In genomic region chr2:88016086-88016947, GRCh38 we compare ENCODE assay signal across 1 cellular context.
TF ChIP-seq lines count a peak whose summit lies in the region.

Gene RNU2-63P (minus strand): TSS chr2:88016547.

TF ChIP-seq in K562, 482 proteins besides CTCF, POLR2A, EP300 and RAD21 (continued from another document and continues in another):
- no peak for TF ChIP-seq TSHZ1 (CRISPR knock-in tag; IDR thresholded peaks at IDR 0.05)
- TF ChIP-seq, protein P1, sequence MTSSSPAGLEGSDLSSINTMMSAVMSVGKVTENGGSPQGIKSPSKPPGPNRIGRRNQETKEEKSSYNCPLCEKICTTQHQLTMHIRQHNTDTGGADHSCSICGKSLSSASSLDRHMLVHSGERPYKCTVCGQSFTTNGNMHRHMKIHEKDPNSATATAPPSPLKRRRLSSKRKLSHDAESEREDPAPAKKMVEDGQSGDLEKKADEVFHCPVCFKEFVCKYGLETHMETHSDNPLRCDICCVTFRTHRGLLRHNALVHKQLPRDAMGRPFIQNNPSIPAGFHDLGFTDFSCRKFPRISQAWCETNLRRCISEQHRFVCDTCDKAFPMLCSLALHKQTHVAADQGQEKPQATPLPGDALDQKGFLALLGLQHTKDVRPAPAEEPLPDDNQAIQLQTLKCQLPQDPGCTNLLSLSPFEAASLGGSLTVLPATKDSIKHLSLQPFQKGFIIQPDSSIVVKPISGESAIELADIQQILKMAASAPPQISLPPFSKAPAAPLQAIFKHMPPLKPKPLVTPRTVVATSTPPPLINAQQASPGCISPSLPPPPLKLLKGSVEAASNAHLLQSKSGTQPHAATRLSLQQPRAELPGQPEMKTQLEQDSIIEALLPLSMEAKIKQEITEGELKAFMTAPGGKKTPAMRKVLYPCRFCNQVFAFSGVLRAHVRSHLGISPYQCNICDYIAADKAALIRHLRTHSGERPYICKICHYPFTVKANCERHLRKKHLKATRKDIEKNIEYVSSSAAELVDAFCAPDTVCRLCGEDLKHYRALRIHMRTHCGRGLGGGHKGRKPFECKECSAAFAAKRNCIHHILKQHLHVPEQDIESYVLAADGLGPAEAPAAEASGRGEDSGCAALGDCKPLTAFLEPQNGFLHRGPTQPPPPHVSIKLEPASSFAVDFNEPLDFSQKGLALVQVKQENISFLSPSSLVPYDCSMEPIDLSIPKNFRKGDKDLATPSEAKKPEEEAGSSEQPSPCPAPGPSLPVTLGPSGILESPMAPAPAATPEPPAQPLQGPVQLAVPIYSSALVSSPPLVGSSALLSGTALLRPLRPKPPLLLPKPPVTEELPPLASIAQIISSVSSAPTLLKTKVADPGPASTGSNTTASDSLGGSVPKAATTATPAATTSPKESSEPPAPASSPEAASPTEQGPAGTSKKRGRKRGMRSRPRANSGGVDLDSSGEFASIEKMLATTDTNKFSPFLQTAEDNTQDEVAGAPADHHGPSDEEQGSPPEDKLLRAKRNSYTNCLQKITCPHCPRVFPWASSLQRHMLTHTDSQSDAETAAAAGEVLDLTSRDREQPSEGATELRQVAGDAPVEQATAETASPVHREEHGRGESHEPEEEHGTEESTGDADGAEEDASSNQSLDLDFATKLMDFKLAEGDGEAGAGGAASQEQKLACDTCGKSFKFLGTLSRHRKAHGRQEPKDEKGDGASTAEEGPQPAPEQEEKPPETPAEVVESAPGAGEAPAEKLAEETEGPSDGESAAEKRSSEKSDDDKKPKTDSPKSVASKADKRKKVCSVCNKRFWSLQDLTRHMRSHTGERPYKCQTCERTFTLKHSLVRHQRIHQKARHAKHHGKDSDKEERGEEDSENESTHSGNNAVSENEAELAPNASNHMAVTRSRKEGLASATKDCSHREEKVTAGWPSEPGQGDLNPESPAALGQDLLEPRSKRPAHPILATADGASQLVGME (CRISPR knock-in tag; IDR thresholded peaks at IDR 0.05), result no peak
- TF ChIP-seq ZNF197 (CRISPR knock-in tag; IDR thresholded peaks at IDR 0.05; ENCODE audit: low read depth), result 0 out of 2 replicates have a peak, but pooled peaks have one; percentile 84
- no peak for TF ChIP-seq RBM34 (IDR thresholded peaks at IDR 0.05; ENCODE audit: borderline replicate concordance, insufficient read depth, low read length)
- TF ChIP-seq MLLT1 (IDR thresholded peaks at IDR 0.05), result peak; percentile 81 to 88; a peak in 3 of 4 replicates
- no peak for TF ChIP-seq ZNF121 (CRISPR knock-in tag; conservative IDR thresholded peaks at IDR 0.05)
- TF ChIP-seq ZNF282 (CRISPR knock-in tag; IDR thresholded peaks at IDR 0.05), result no peak
- peak; percentile 66 for TF ChIP-seq EP400 (IDR thresholded peaks at IDR 0.05)
- peak; percentile 94 to 98; a peak in 3 of 4 replicates for TF ChIP-seq SIN3A (IDR thresholded peaks at IDR 0.05; ENCODE audit: borderline replicate concordance in 2 of 2, control insufficient read depth in 1 of 2, low read depth in 2 of 2, low read length in 2 of 2)
- no peak for TF ChIP-seq C11orf30 (IDR thresholded peaks at IDR 0.05; ENCODE audit: low read depth)
- TF ChIP-seq RBFOX2 (IDR thresholded peaks at IDR 0.05; ENCODE audit: low read depth, low read length), result peak; percentile 87
- TF ChIP-seq THRB (CRISPR knock-in tag; conservative IDR thresholded peaks at IDR 0.05), result peak; percentile 99
- TF ChIP-seq FOXP1 (CRISPR knock-in tag; IDR thresholded peaks at IDR 0.05), result no peak
- peak; percentile 37; the same call in 1 of the 2 replicates for TF ChIP-seq NFE2 (IDR thresholded peaks at IDR 0.05; ENCODE audit: low read depth)
- TF ChIP-seq E2F3 (CRISPR knock-in tag; IDR thresholded peaks at IDR 0.05), result peak; percentile 48; the same call in 1 of the 2 replicates
- TF ChIP-seq, protein P2, sequence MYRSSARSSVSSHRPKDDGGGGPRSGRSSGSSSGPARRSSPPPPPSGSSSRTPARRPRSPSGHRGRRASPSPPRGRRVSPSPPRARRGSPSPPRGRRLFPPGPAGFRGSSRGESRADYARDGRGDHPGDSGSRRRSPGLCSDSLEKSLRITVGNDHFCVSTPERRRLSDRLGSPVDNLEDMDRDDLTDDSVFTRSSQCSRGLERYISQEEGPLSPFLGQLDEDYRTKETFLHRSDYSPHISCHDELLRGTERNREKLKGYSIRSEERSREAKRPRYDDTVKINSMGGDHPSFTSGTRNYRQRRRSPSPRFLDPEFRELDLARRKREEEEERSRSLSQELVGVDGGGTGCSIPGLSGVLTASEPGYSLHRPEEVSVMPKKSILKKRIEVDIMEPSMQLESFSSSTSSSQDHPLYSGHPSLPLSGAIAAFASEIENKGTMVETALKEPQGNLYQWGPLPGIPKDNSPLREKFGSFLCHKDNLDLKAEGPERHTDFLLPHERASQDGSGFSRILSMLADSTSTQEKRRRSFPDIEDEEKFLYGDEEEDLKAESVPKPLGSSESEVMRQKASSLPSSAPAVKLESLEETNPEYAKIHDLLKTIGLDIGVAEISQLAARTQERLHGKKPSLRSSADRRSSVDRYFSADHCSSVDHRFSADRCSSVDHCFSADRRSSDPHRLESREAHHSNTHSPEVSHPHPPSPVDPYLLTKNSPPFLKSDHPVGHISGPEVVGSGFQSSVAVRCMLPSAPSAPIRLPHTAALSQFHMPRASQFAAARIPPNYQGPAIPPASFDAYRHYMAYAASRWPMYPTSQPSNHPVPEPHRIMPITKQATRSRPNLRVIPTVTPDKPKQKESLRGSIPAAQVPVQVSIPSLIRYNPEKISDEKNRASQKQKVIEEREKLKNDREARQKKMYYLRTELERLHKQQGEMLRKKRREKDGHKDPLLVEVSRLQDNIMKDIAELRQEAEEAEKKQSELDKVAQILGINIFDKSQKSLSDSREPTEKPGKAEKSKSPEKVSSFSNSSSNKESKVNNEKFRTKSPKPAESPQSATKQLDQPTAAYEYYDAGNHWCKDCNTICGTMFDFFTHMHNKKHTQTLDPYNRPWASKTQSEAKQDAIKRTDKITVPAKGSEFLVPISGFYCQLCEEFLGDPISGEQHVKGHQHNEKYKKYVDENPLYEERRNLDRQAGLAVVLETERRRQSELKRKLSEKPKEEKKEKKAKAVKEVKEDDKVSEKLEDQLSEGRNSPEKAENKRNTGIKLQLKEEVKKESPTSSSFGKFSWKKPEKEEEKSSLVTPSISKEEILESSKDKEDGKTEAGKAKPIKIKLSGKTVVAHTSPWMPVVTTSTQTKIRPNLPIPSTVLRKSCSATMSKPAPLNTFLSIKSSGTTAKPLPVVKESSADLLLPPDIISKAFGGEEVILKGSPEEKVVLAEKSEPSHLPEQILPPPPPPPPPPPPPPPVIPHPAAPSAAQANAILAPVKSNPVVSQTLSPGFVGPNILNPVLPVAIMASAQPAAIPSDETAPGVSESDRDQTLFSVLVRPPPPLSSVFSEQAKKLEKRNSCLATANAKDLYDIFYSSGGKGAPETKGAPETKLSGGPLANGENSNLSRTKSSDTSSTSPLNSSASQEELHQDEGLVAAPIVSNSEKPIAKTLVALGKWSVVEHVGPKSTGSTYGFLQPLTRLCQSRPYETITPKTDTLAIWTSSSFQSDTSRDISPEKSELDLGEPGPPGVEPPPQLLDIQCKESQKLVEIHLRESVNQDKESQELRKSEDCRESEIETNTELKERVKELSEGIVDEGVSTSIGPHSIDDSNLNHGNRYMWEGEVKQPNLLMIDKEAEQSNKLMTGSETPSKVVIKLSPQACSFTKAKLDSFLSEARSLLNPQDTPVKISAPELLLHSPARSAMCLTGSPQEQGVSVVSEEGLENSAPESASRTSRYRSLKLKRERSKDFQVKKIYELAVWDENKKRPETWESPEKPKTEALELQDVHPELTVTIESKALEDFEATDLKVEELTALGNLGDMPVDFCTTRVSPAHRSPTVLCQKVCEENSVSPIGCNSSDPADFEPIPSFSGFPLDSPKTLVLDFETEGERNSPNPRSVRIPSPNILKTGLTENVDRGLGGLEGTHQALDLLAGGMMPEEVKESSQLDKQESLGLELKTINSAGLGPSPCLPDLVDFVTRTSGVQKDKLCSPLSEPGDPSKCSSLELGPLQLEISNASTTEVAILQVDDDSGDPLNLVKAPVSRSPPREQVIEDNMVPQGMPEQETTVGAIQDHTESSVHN (IDR thresholded peaks at IDR 0.05; ENCODE audit: borderline replicate concordance in 1 of 2, low read depth in 1 of 2), result peak in 1 of 2 experiments; percentile 96; a peak in 2 of 4 replicates
- TF ChIP-seq SIX5 (IDR thresholded peaks at IDR 0.05; ENCODE audit: borderline replicate concordance in 1 of 2, insufficient read depth in 1 of 2, low read depth in 1 of 2, low read length in 2 of 2), result no peak; a peak in 1 of 4 replicates
- TF ChIP-seq ILK (tag; IDR thresholded peaks at IDR 0.05; ENCODE audit: borderline replicate concordance, low read depth), result no peak
- no peak for TF ChIP-seq U2AF2 (optimal IDR thresholded peaks at IDR 0.05; ENCODE audit: low read depth, low read length)
- TF ChIP-seq MAFG (tag; conservative IDR thresholded peaks at IDR 0.05), result no peak
- peak; percentile 67 for TF ChIP-seq ASH1L (IDR thresholded peaks at IDR 0.05; ENCODE audit: borderline replicate concordance, low read depth, partially characterized antibody)
- no peak for TF ChIP-seq TEAD2 (tag; IDR thresholded peaks at IDR 0.05)
- TF ChIP-seq GABPA (tag; conservative IDR thresholded peaks at IDR 0.05; ENCODE audit: low read depth), result 0 out of 2 replicates have a peak, but pooled peaks have one; percentile 33
- peak; percentile 99 for TF ChIP-seq FUS (optimal IDR thresholded peaks at IDR 0.05; ENCODE audit: low read depth, low read length)
- TF ChIP-seq ZNF77 (CRISPR knock-in tag; IDR thresholded peaks at IDR 0.05), result peak; percentile 95
- peak; percentile 60; the same call in 1 of the 2 replicates for TF ChIP-seq TCF7 (IDR thresholded peaks at IDR 0.05; ENCODE audit: borderline replicate concordance)
- peak; percentile 94 for TF ChIP-seq ZNF253 (CRISPR knock-in tag; conservative IDR thresholded peaks at IDR 0.05)
- TF ChIP-seq ZNF589 (CRISPR knock-in tag; IDR thresholded peaks at IDR 0.05; ENCODE audit: low read depth), result 0 out of 2 replicates have a peak, but pooled peaks have one; percentile 80
- peak; percentile 99 for TF ChIP-seq ARID3A (IDR thresholded peaks at IDR 0.05; ENCODE audit: borderline replicate concordance, low read depth, low read length)
- TF ChIP-seq PHF20 (IDR thresholded peaks at IDR 0.05; ENCODE audit: partially characterized antibody), result no peak
- TF ChIP-seq KLF10 (CRISPR knock-in tag; IDR thresholded peaks at IDR 0.05), result peak; percentile 96
- TF ChIP-seq ZBTB17 (CRISPR knock-in tag; IDR thresholded peaks at IDR 0.05), result peak; percentile 94
